In genomic region chr10:84097787-84098353, GRCh38 we compare ENCODE assay signal across 9 cellular contexts. TPM values are rescaled to one million over a fixed set of nuclear protein-coding genes. Genes with fewer than 3 reads are reported as not detected.
DNase-seq lines count a peak whose midpoint lies in the region; TF ChIP-seq lines count a peak whose summit lies in the region.
"Had no signal": no experiment of that assay in that cellular context is flagged by ENCODE, and none has a peak within 500 bp of the region (broad histone marks: within the 10 kb centered on the region; RNA-seq: fewer than 3 reads in every experiment).

No MANE protein-coding gene starts in this region.

- H3K9me2 ChIP-seq in OCI-LY1 (ENCODE audit: low read depth, low read length): no peaks in the 10 kb centered on the region

- H3K79me2 ChIP-seq in OCI-LY1 (ENCODE audit: insufficient read depth, low read length): no peaks in the 10 kb centered on the region

- no peaks in the 10 kb centered on the region for H3K4me1 ChIP-seq in OCI-LY1 (ENCODE audit: insufficient read depth, low read length, severe bottlenecking)

- TF ChIP-seq CTCF in 22Rv1 (IDR thresholded peaks at IDR 0.05) (peak; percentile 80), GM12865 (IDR thresholded peaks at IDR 0.05; ENCODE audit: insufficient read depth, low read depth, low read length, missing control alignments) (peak; percentile 42), OCI-LY1 (IDR thresholded peaks at IDR 0.05; ENCODE audit: low read length) (peak; percentile 66), fibroblast of pulmonary artery (IDR thresholded peaks at IDR 0.05; ENCODE audit: low read length, missing control alignments) (peak; percentile 67)

- H3K27ac ChIP-seq in 22Rv1: no peak overlapping the region
- no peak overlapping the region for H3K27ac ChIP-seq in OCI-LY1 (ENCODE audit: low read depth, low read length, poor library complexity, severe bottlenecking)

- no peaks in the 10 kb centered on the region for H3K36me3 ChIP-seq in OCI-LY1 (ENCODE audit: insufficient read depth, low read length)

- H3K4me2 ChIP-seq in OCI-LY1 (ENCODE audit: low read length): no peak overlapping the region

- H3K4me3 ChIP-seq in GM12865 (ENCODE audit: low read depth, low read length) (no peak overlapping the region), OCI-LY1 (ENCODE audit: low read depth, low read length, poor library complexity, severe bottlenecking) (no peak overlapping the region), fibroblast of pulmonary artery (replicated peaks; ENCODE audit: low read depth, low read length) (no peak overlapping the region)

- no peak overlapping the region for H2AFZ ChIP-seq in OCI-LY1 (ENCODE audit: low read length)

- DNase-seq in GM12865 (ENCODE audit: low read depth) (peak; percentile 6), fibroblast of pulmonary artery (ENCODE audit: low read depth) (peak; percentile 53), posterior vena cava (ENCODE audit: low spot score) (no peak), T1000 (lab: John Stamatoyannopoulos, UW) (no peak)
- DNase-seq in stimulated activated CD4-positive, alpha-beta T cell treated with anti-CD3 and anti-CD28 coated beads, Interleukin-4, amount 100 ng/mL, for 24 hours: no peak
- DNase-seq in effector CD8-positive, alpha-beta T cell (lab: John Stamatoyannopoulos, UW): no peak
- DNase-seq: activated naive CD8-positive, alpha-beta T cell treated with anti-CD3 and anti-CD28 coated beads for 36 hours had no signal

- H3K9ac ChIP-seq in OCI-LY1 (ENCODE audit: low read length): no peak overlapping the region

- no peaks in the 10 kb centered on the region for H4K20me1 ChIP-seq in OCI-LY1 (ENCODE audit: insufficient read depth, low read length)

- intact Hi-C loops in posterior vena cava (cut with DNase I): no loop called here

- H3K27me3 ChIP-seq in OCI-LY1 (ENCODE audit: insufficient read depth, low read length): no peaks in the 10 kb centered on the region

- no peaks in the 10 kb centered on the region for H3K9me3 ChIP-seq in OCI-LY1 (ENCODE audit: low read length)

- H3F3A ChIP-seq in OCI-LY1 (ENCODE audit: insufficient read depth, low read length): no peaks in the 10 kb centered on the region

RNA-seq across cellular contexts. Expression of gene GHITM, which starts 41.4 kb away (rescaled TPM):
- 100 to 1,000 TPM in 1 of 2 donors, 10 to 100 TPM in 1; 94.0 to 106 TPM for total RNA-seq in posterior vena cava

Comparison
In these comparisons a context has a peak if more than half of its experiments do, and no peak if none do; other contexts are left out.
1. DNase-seq: peak in GM12865 (single experiment) and fibroblast of pulmonary artery (single experiment); none in stimulated activated CD4-positive, alpha-beta T cell treated with anti-CD3 and anti-CD28 coated beads, Interleukin-4, amount 100 ng/mL, for 24 hours (single experiment), effector CD8-positive, alpha-beta T cell (single experiment), posterior vena cava (single experiment) and T1000 (single experiment).
2. Peak in every context shown above with its lines, with median percentiles within 50 percentile points of each other: CTCF ChIP-seq.